In the genomic region with DNA sequence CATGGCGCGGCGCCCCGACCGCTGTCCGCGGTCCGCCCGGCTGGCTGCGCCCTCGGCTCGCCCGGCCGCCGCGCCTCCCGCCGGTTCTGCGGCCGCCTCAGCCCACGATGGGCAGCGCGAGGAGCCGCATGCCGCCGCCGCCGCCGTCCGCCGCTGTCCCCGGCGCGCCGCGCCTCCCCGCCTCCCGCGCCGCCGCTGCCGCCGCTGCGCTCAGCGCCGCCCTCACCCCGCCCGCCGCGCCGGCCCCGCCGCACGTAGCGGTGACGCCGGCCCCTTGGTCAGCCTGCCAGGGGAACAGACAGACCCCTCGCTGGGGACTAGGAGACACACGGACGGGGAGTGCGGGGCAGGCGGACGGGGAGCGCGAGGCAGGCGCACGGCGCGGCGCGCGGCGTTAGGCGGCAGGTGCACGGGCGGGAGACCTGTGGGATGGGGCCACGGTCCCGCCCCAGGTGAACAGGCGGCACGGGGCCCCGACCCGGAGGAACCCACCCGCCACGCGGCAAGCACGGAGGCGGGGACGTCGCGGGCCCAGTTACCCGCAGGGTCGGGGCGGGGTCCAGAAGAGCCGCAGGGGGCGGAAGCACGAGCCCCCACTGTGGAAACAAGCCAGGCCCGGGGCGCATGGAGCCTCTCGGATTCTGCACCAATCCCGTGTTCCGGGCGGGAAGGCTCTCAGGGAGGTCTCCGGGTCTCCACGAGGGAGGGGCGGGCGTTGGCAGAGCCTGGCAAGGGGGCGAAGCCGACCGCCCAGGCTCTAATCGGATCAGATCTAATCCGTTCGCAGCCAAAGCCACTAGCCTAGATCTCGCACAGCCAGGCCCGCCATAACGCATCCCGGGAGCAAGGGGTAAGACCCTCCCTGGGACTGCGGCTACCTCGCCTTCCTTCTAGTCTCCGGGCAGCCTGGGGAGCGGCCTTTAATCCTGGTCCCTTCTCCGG, we compare ENCODE assay signal across 8 cellular contexts. TPM values are rescaled to one million over a fixed set of nuclear protein-coding genes. Genes with fewer than 3 reads are reported as not detected.
DNase-seq lines count a peak whose midpoint lies in the region; ATAC-seq and TF ChIP-seq lines count a peak whose summit lies in the region.

Gene CSPG5, minus strand, starts transcription at position 175 of the 942 bp plus-strand sequence. Its CDS starts 172 bp downstream, at position 3.

- no peak within 1 kb of the TSS for H2BK15ac ChIP-seq in IMR-90 (ENCODE audit: low read depth, low read length)

- no peak within 1 kb of the TSS for H3K14ac ChIP-seq in IMR-90 (replicated peaks; ENCODE audit: low read depth, low read length)

- H3K9me3 ChIP-seq in IMR-90 (ENCODE audit: control insufficient read depth, insufficient read depth, low read length) = no peaks in the 10 kb centered on the region
- no peaks in the 10 kb centered on the region for H3K9me3 ChIP-seq in neuron (ENCODE audit: low read length)

- H3K36me3 ChIP-seq in IMR-90 (ENCODE audit: control insufficient read depth, insufficient read depth, low read length) (no peaks in the 10 kb centered on the region), neuron (ENCODE audit: insufficient read depth, low read length) (peaks cover 5% of the 10 kb centered on the region)

- no peak within 1 kb of the TSS for H2BK120ac ChIP-seq in IMR-90 (ENCODE audit: low read depth, low read length)

- H4K5ac ChIP-seq in IMR-90 (ENCODE audit: low read depth, low read length) = no peak within 1 kb of the TSS

- no peak within 1 kb of the TSS for H3K56ac ChIP-seq in IMR-90 (ENCODE audit: extremely low read depth, insufficient read depth, low read length)

- POLR2A ChIA-PET in IMR-90 (lab: Charles Lee; ENCODE audit: unreplicated experiment) = no interaction called here

- no peak within 1 kb of the TSS for H3K18ac ChIP-seq in IMR-90 (ENCODE audit: low read depth, low read length)

- H3K36me3 Mint-ChIP-seq in Calu3 (ENCODE audit: insufficient read depth, unreplicated experiment) = no peaks in the 10 kb centered on the region
- H3K36me3 Mint-ChIP-seq in activated T-cell treated with anti-CD3 and anti-CD28 coated beads, Interleukin-2, amount 50 U/mL, for 72 hours (ENCODE audit: insufficient read depth in 2 of 2) = no peaks in the 10 kb centered on the region

- in situ Hi-C loops in IMR-90 (cut with MboI; ENCODE audit: low sequenced_read_pairs) = no loop called here

- H3K27me3 ChIP-seq in IMR-90 (ENCODE audit: control insufficient read depth, insufficient read depth, low read length) (peaks cover 33% of the 10 kb centered on the region), neuron (ENCODE audit: insufficient read depth, low read length) (no peaks in the 10 kb centered on the region)

- H3K4me1 Mint-ChIP-seq in Calu3 (ENCODE audit: low read depth, unreplicated experiment) = no peaks in the 10 kb centered on the region
- no peaks in the 10 kb centered on the region for H3K4me1 Mint-ChIP-seq in activated T-cell treated with anti-CD3 and anti-CD28 coated beads, Interleukin-2, amount 50 U/mL, for 72 hours (ENCODE audit: low read depth)

- no peak within 1 kb of the TSS for H2BK20ac ChIP-seq in IMR-90 (ENCODE audit: low read depth, low read length)

- no peaks in the 10 kb centered on the region for H3K79me1 ChIP-seq in IMR-90 (ENCODE audit: low read depth in 1 of 2, low read length in 2 of 2)

- H3K9me3 Mint-ChIP-seq in Calu3 (ENCODE audit: low read depth, unreplicated experiment) = no peaks in the 10 kb centered on the region
- no peaks in the 10 kb centered on the region for H3K9me3 Mint-ChIP-seq in activated T-cell treated with anti-CD3 and anti-CD28 coated beads, Interleukin-2, amount 50 U/mL, for 72 hours

- H3K27ac ChIP-seq in IMR-90 (ENCODE audit: insufficient read depth, low read length) = no peak within 1 kb of the TSS

- no peak within 1 kb of the TSS for H2BK5ac ChIP-seq in IMR-90 (ENCODE audit: low read depth, low read length, poor library complexity, severe bottlenecking)

- H2AK9ac ChIP-seq in IMR-90 (replicated peaks; ENCODE audit: low read depth, low read length, poor library complexity) = no peak within 1 kb of the TSS

- TF ChIP-seq CTCF in Calu3 (IDR thresholded peaks at IDR 0.05; ENCODE audit: unreplicated experiment) (no peak), IMR-90 (conservative IDR thresholded peaks at IDR 0.05; ENCODE audit: low read depth, low read length) (no peak), fibroblast of the aortic adventitia (IDR thresholded peaks at IDR 0.05; ENCODE audit: insufficient read depth, low read length) (no peak)

- CTCF ChIA-PET in Calu3 (lab: Charles Lee) (interaction anchor here (1.4 kb wide), 1 partner anchor 57 kb away, joined by 4 read pairs; no protein-coding TSS in a partner anchor), IMR-90 (lab: Yijun Ruan, JAX) (no interaction called here)

- H2AFZ ChIP-seq in IMR-90 (replicated peaks; ENCODE audit: low read length, poor library complexity) (peak within 1 kb of the TSS; percentile 86), neuron (ENCODE audit: low read depth, low read length) (no peak within 1 kb of the TSS)

- no peak within 1 kb of the TSS for H2AK5ac ChIP-seq in IMR-90 (ENCODE audit: low read depth, low read length)

- H3K9ac ChIP-seq in IMR-90 (ENCODE audit: low read depth, low read length) = no peak within 1 kb of the TSS

- peak within 1 kb of the TSS; percentile 51 for H3K4me3 Mint-ChIP-seq in Calu3 (ENCODE audit: low read depth, unreplicated experiment)
- H3K4me3 Mint-ChIP-seq in activated T-cell treated with anti-CD3 and anti-CD28 coated beads, Interleukin-2, amount 50 U/mL, for 72 hours = peak within 1 kb of the TSS; percentile 68 to 78

- no peak within 1 kb of the TSS for H3K23ac ChIP-seq in IMR-90 (ENCODE audit: low read depth, low read length)

- H3K27ac Mint-ChIP-seq in Calu3 (ENCODE audit: unreplicated experiment) = no peak within 1 kb of the TSS
- H3K27ac Mint-ChIP-seq in activated T-cell treated with anti-CD3 and anti-CD28 coated beads, Interleukin-2, amount 50 U/mL, for 72 hours = no peak within 1 kb of the TSS

- DNase-seq in Calu3 (peak; percentile 47), IMR-90 (no peak), fibroblast of the aortic adventitia (ENCODE audit: low read depth) (no peak), inferior parietal cortex (ENCODE audit: extremely low spot score) (no peak), HCEC 1CT (no peak)
- peak; percentile 43 to 51 for DNase-seq in activated T-cell treated with anti-CD3 and anti-CD28 coated beads, Interleukin-2, amount 50 U/mL, for 72 hours

- no peak within 1 kb of the TSS for H3K4ac ChIP-seq in IMR-90 (ENCODE audit: low read depth, low read length)

- no peak for TF ChIP-seq POLR2A in IMR-90 (IDR thresholded peaks at IDR 0.05; ENCODE audit: low read depth, low read length)

- ATAC-seq in IMR-90 (ENCODE audit: low read depth) = peak; percentile 71
- ATAC-seq in activated T-cell treated with anti-CD3 and anti-CD28 coated beads, Interleukin-2, amount 50 U/mL, for 72 hours (replicated peaks in 1 of 2) = peak; percentile 58 to 61
- ATAC-seq in HG03354 (IDR thresholded peaks at IDR 0.05; ENCODE audit: poor library complexity, severe bottlenecking, unreplicated experiment) = no peak

- no peak for TF ChIP-seq RAD21 in IMR-90 (IDR thresholded peaks at IDR 0.05; ENCODE audit: low read length)

- BruUV-seq in Calu3 (replicated peaks; lab: Mats Ljungman, UMichigan) (no TSS peak), IMR-90 (replicated peaks; lab: Mats Ljungman, UMichigan) (no TSS peak)

- H3K4me3 ChIP-seq in IMR-90 (ENCODE audit: insufficient read depth, low read depth, low read length) = peak within 1 kb of the TSS; percentile 48
- H3K4me3 ChIP-seq in fibroblast of the aortic adventitia (ENCODE audit: low read depth, low read length) = peak within 1 kb of the TSS; percentile 58
- peak within 1 kb of the TSS; percentile 42 for H3K4me3 ChIP-seq in neuron (ENCODE audit: low read length)

- no peaks in the 10 kb centered on the region for H3K4me1 ChIP-seq in IMR-90 (ENCODE audit: control insufficient read depth, insufficient read depth, low read length)
- peaks cover 12% of the 10 kb centered on the region for H3K4me1 ChIP-seq in neuron (ENCODE audit: insufficient read depth, low read length)

- H4K20me1 ChIP-seq in IMR-90 (ENCODE audit: insufficient read depth, low read length) = peaks cover 6% of the 10 kb centered on the region

- WGBS in IMR-90 (ENCODE audit: extremely low coverage in 2 of 2, insufficient read length in 1 of 2), 2 experiments = 5% methylated on average over 69 of the region's 121 CpGs; no CpG with 5 or more reads in 1 of the 2 experiments

- H4K8ac ChIP-seq in IMR-90 (ENCODE audit: low read depth in 2 of 2, low read length in 2 of 2) = no peak within 1 kb of the TSS

- no peak within 1 kb of the TSS for H4K91ac ChIP-seq in IMR-90 (ENCODE audit: insufficient read depth, low read depth, low read length)

- H3K27me3 Mint-ChIP-seq in Calu3 (ENCODE audit: unreplicated experiment) = peaks cover 13% of the 10 kb centered on the region
- peaks cover 30% of the 10 kb centered on the region for H3K27me3 Mint-ChIP-seq in activated T-cell treated with anti-CD3 and anti-CD28 coated beads, Interleukin-2, amount 50 U/mL, for 72 hours (ENCODE audit: low read depth)

- H3K9me1 ChIP-seq in IMR-90 (ENCODE audit: insufficient read depth, low read length) = no peaks in the 10 kb centered on the region; the same call in none of the 2 replicates

- dilution Hi-C loops in IMR-90 (cut with HindIII; ENCODE audit: low sequenced_read_pairs, unreplicated experiment) = no loop called here

- H3K4me2 ChIP-seq in IMR-90 (ENCODE audit: low read depth, low read length) = peak within 1 kb of the TSS; percentile 82

- intact Hi-C loops in Calu3 (cut with micrococcal nuclease; ENCODE audit: unreplicated experiment) (no loop called here), IMR-90 (cut with micrococcal nuclease) (no loop called here)

TF ChIP-seq in IMR-90, 13 proteins besides CTCF, POLR2A, EP300 and RAD21:
- TF ChIP-seq BHLHE40 (IDR thresholded peaks at IDR 0.05; ENCODE audit: low read depth, low read length) (no peak), CHD1 (IDR thresholded peaks at IDR 0.05; ENCODE audit: low read depth, low read length) (no peak), MAZ (IDR thresholded peaks at IDR 0.05; ENCODE audit: borderline replicate concordance, low read depth, low read length) (no peak), FOS (IDR thresholded peaks at IDR 0.05; ENCODE audit: low read depth, low read length) (no peak), MAFK (IDR thresholded peaks at IDR 0.05; ENCODE audit: low read depth, low read length) (no peak), NFE2L2 (IDR thresholded peaks at IDR 0.05; ENCODE audit: low read depth, low read length) (no peak), SMC3 (IDR thresholded peaks at IDR 0.05; ENCODE audit: low read depth, low read length) (no peak), RFX5 (IDR thresholded peaks at IDR 0.05; ENCODE audit: low read depth, low read length) (no peak)

RNA-seq across cellular contexts. Expression of gene CSPG5, which starts in this region (rescaled TPM):
- total RNA-seq in Calu3 (2022) = 6.1 and 7.4 TPM in 2 replicates
- total RNA-seq in IMR-90 (2012; rRNA removed) = under 0.01 TPM in 2 replicates
- 0.10 TPM in 2 replicates for polyA plus RNA-seq in IMR-90 (2012; rRNA removed)
- 0.06 and 0.13 TPM in 2 replicates for polyA plus RNA-seq in IMR-90 (2012; cell fraction: cytosol; rRNA removed)
- polyA plus RNA-seq in IMR-90 (2012; cell fraction: nucleus; rRNA removed; ENCODE audit: low replicate concordance) = 0.05 and 0.07 TPM in 2 replicates
- under 1 TPM; 0.30 to 0.48 TPM for total RNA-seq in activated T-cell treated with anti-CD3 and anti-CD28 coated beads, Interleukin-2, amount 50 U/mL, for 72 hours
- 0.09 TPM in 1 of 2 replicates, not detected in the other for total RNA-seq in fibroblast of the aortic adventitia (ENCODE audit: low replicate concordance)

Comparison
In these comparisons a context has a peak if more than half of its experiments do, and no peak if none do; other contexts are left out.
1. Peak in ATAC-seq, H3K4me3 ChIP-seq and H3K4me2 ChIP-seq in IMR-90; RNA of the gene not detected or under 1 TPM.
2. Peak in DNase-seq and ATAC-seq in activated T-cell treated with anti-CD3 and anti-CD28 coated beads, Interleukin-2, amount 50 U/mL, for 72 hours; RNA of the gene not detected or under 1 TPM.